In the genomic region with DNA sequence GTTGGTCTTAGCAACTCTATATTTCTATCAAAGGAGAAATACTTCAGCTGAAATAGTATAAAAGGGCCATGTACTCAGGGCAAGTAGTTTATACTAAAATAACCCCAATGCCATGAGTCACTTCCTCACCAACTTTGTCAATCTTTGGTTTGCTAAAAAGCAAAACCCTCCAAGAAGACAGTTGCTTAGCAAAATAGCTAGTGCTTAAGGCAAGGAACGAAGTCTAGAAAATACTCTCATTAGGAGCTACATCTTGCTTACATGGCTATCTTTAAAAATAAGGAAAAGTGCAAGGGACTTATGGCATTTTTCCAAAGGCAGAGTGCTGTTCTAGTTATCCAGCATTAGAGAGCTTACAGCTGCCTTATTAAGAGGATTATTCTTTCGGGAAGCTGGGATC, we compare ENCODE assay signal across 10 cellular contexts. TPM values are rescaled to one million over a fixed set of nuclear protein-coding genes. Genes with fewer than 3 reads are reported as not detected.
DNase-seq lines count a peak whose midpoint lies in the region; ATAC-seq and TF ChIP-seq lines count a peak whose summit lies in the region.
"Had no signal": no experiment of that assay in that cellular context is flagged by ENCODE, and none has a peak within 500 bp of the region (broad histone marks: within the 10 kb centered on the region; RNA-seq: fewer than 3 reads in every experiment).

No MANE protein-coding gene starts in this region.

- H3K27ac ChIP-seq in RWPE2 (ENCODE audit: poor library complexity, severe bottlenecking) (peak overlapping the region; percentile 48), smooth muscle cell (ENCODE audit: low read depth) (peak overlapping the region; percentile 69), endodermal cell (ENCODE audit: low read depth, low read length) (no peak overlapping the region)

- H3K27me3 Mint-ChIP-seq in endodermal cell (ENCODE audit: insufficient read depth) = no peaks in the 10 kb centered on the region

- H3K36me3 Mint-ChIP-seq in endodermal cell (ENCODE audit: low read depth) = peaks cover 59% of the 10 kb centered on the region

- peak; percentile 70 for ATAC-seq in RWPE2 (ENCODE audit: low read depth)
- no peak for ATAC-seq in HG02885 (IDR thresholded peaks at IDR 0.05; ENCODE audit: poor library complexity, unreplicated experiment)
- ATAC-seq in GM18520 (IDR thresholded peaks at IDR 0.05; ENCODE audit: unreplicated experiment) = no peak

- H2AFZ ChIP-seq in smooth muscle cell (ENCODE audit: low read depth) = no peak overlapping the region

- TF ChIP-seq CTCF in RWPE2 (IDR thresholded peaks at IDR 0.05; ENCODE audit: poor library complexity, severe bottlenecking) = no peak
- no peak for TF ChIP-seq CTCF in fibroblast of the aortic adventitia (IDR thresholded peaks at IDR 0.05; ENCODE audit: insufficient read depth, low read length)
- no peak for TF ChIP-seq CTCF in smooth muscle cell (IDR thresholded peaks at IDR 0.05; ENCODE audit: borderline replicate concordance, insufficient read depth, poor library complexity, severe bottlenecking)
- no peak for TF ChIP-seq CTCF in endodermal cell (conservative IDR thresholded peaks at IDR 0.05)

- H3K4me1 ChIP-seq in RWPE2 (ENCODE audit: insufficient read depth, poor library complexity, severe bottlenecking) (peaks cover 7% of the 10 kb centered on the region), smooth muscle cell (ENCODE audit: low read depth) (peaks cover 14% of the 10 kb centered on the region), endodermal cell (ENCODE audit: control insufficient read depth, insufficient read depth, low read length) (peaks cover 13% of the 10 kb centered on the region)

- H3K27ac Mint-ChIP-seq in endodermal cell = no peak overlapping the region

- H3K9me3 ChIP-seq in RWPE2 (ENCODE audit: severe bottlenecking) (no peaks in the 10 kb centered on the region), smooth muscle cell (replicated peaks; ENCODE audit: low read depth) (no peaks in the 10 kb centered on the region), endodermal cell (ENCODE audit: control insufficient read depth, low read length) (peaks cover 6% of the 10 kb centered on the region)

- H3K27me3 ChIP-seq in RWPE2 (ENCODE audit: insufficient read depth, poor library complexity, severe bottlenecking) = no peaks in the 10 kb centered on the region
- no peaks in the 10 kb centered on the region for H3K27me3 ChIP-seq in smooth muscle cell (ENCODE audit: low read depth)
- H3K27me3 ChIP-seq in endodermal cell (ENCODE audit: control insufficient read depth, insufficient read depth, low read length, poor library complexity, severe bottlenecking) = no peaks in the 10 kb centered on the region

- H3F3A ChIP-seq in smooth muscle cell (ENCODE audit: low read depth) = peaks cover 18% of the 10 kb centered on the region

- H3K4me2 ChIP-seq in smooth muscle cell = peak overlapping the region; percentile 72

- 17% methylated on average over 2 of the region's 2 CpGs for WGBS in smooth muscle cell (ENCODE audit: low lambda C conversion rate)
- WGBS in endodermal cell (ENCODE audit: insufficient coverage in 1 of 2, insufficient read length in 1 of 2), 2 experiments = 91 to 100% methylated on average over 1 to 2 of the region's 2 CpGs

- no peaks in the 10 kb centered on the region for H3K79me2 ChIP-seq in smooth muscle cell (ENCODE audit: low read depth)

- H3K4me3 ChIP-seq in RWPE2 (ENCODE audit: severe bottlenecking) (no peak overlapping the region), fibroblast of the aortic adventitia (ENCODE audit: low read depth, low read length) (no peak overlapping the region), smooth muscle cell (no peak overlapping the region), endodermal cell (ENCODE audit: low read length) (no peak overlapping the region)

- no peaks in the 10 kb centered on the region for H4K20me1 ChIP-seq in smooth muscle cell (ENCODE audit: low read depth)

- H3K4me1 Mint-ChIP-seq in endodermal cell = peaks cover 36% of the 10 kb centered on the region

- H3K36me3 ChIP-seq in RWPE2 (ENCODE audit: low read depth) (no peaks in the 10 kb centered on the region), smooth muscle cell (ENCODE audit: low read depth) (no peaks in the 10 kb centered on the region), endodermal cell (ENCODE audit: control insufficient read depth, insufficient read depth, low read length) (peaks cover 90% of the 10 kb centered on the region)

- H3K9me3 Mint-ChIP-seq in endodermal cell = peaks cover 2% of the 10 kb centered on the region

- H3K9ac ChIP-seq in smooth muscle cell (ENCODE audit: low read depth) (no peak overlapping the region), endodermal cell (ENCODE audit: extremely low read depth, low read length, poor library complexity, severe bottlenecking) (no peak overlapping the region)

- no peak overlapping the region for H3K4me3 Mint-ChIP-seq in endodermal cell

- peak; percentile 89 for DNase-seq in HCEC 1CT
- DNase-seq in RWPE2 (ENCODE audit: low spot score) = no peak
- DNase-seq in fibroblast of the aortic adventitia (ENCODE audit: low read depth) = peak; percentile 73
- no peak for DNase-seq in smooth muscle cell (lab: John Stamatoyannopoulos, UW; ENCODE audit: unreplicated experiment)
- no peak for DNase-seq in endodermal cell
- DNase-seq in nucleus accumbens (lab: John Stamatoyannopoulos, UW) = no peak
- DNase-seq: mesendoderm; stimulated activated CD4-positive, alpha-beta T cell treated with anti-CD3 and anti-CD28 coated beads, Interleukin-2, amount 100 ng/mL, for 24 hours had no signal

RNA-seq across cellular contexts. Expression of gene P3H2, which starts 28.4 kb away (rescaled TPM):
- 4.0 and 15.6 TPM in 2 replicates for total RNA-seq in fibroblast of the aortic adventitia (ENCODE audit: low replicate concordance)
- 27.3 and 42.6 TPM in 2 replicates for total RNA-seq in smooth muscle cell
- 6.5 and 9.8 TPM in 2 replicates for polyA plus RNA-seq in smooth muscle cell
- 100 to 1,000 TPM; 285 to 322 TPM for total RNA-seq in endodermal cell
- polyA plus RNA-seq in endodermal cell (2013, experiment 1 of 2) = 70.3 TPM
- 93.2 TPM for polyA plus RNA-seq in endodermal cell (2013, experiment 2 of 2)

Comparison
In these comparisons a context has a peak if more than half of its experiments do, and no peak if none do; other contexts are left out.
1. DNase-seq: peak in HCEC 1CT (single experiment) and fibroblast of the aortic adventitia (single experiment); none in RWPE2 (single experiment), smooth muscle cell (single experiment), endodermal cell (single experiment) and nucleus accumbens (0 of 56).